In the genomic region with DNA sequence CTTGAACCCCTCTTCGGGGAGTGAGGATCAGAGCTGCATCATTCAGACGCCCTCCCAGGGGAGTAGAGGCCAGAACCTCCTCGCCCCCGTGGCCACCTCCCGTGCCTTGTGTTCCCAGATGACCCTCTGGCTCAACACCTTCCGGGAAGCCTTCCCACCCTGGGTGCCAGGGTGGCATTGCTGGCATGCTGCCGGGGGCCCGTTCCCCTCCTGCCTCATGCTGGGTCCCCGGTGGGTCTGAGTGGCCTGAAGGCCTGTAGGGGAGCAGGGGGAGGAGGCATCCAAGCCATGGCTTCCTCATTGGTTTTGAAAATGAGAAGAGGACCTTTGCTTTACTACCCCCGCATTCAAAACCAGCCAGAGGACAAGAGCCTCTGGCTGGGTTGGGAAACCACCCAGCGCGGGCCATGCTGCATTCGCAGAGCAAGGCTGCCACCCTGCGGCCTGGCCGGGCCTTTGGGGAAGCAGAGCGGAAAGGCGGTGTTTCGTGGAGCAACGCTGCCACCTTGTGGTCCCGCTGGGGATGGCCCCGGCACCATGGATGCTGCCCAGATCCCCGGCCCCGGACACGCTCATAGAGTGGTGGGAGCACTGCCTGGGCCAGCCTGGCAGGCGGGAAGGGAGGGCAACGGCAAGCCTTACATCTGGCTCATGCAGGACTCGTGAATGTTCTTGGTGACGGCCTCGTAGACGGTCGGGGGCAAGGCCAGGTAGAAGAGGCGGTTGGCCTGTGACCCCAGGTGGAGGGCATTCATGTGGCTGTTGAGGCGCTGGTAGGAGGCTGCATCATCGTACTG, we compare ENCODE assay signal across 8 cellular contexts. TPM values are rescaled to one million over a fixed set of nuclear protein-coding genes. Genes with fewer than 3 reads are reported as not detected.
DNase-seq lines count a peak whose midpoint lies in the region; FAIRE-seq and TF ChIP-seq lines count a peak whose summit lies in the region.

No MANE protein-coding gene starts in this region.

- no peaks in the 10 kb centered on the region for H3K27me3 Mint-ChIP-seq in osteocyte (ENCODE audit: unreplicated experiment)

- H3K4me1 Mint-ChIP-seq in osteocyte (ENCODE audit: unreplicated experiment) = peaks cover 22% of the 10 kb centered on the region

- DNase-seq in G401 (ENCODE audit: low spot score) = peak; percentile 74
- peak; percentile 61 for DNase-seq in H54 (ENCODE audit: insufficient read length, low spot score)
- DNase-seq in MG63 = peak; percentile 80
- peak; percentile 19 for DNase-seq in SIG-M5 (lab: John Stamatoyannopoulos, UW)
- DNase-seq in activated T-helper 9 cell treated with anti-CD3 and anti-CD28 coated beads, Interleukin-2, amount 50 U/mL, for 16 hours (ENCODE audit: low read depth) = peak; percentile 85
- DNase-seq in foreskin fibroblast = peak; percentile 72 to 91
- DNase-seq in osteocyte (ENCODE audit: extremely low spot score, unreplicated experiment) = peak; percentile 96
- DNase-seq in tibial artery = peak; percentile 80 to 91

- H3K27me3 ChIP-seq in MG63 (no peaks in the 10 kb centered on the region), tibial artery (no peaks in the 10 kb centered on the region)

- TF ChIP-seq CTCF in foreskin fibroblast (IDR thresholded peaks at IDR 0.05; ENCODE audit: low read depth, low read length) (peak; percentile 89), osteocyte (IDR thresholded peaks at IDR 0.05) (peak; percentile 93), tibial artery (IDR thresholded peaks at IDR 0.05) (peak; percentile 87 to 97)

- intact Hi-C loops in tibial artery (cut with DNase I; ENCODE audit: low total_unique reads) = loop anchor here (5.0 kb wide), 1 partner anchor 132 kb away; no protein-coding TSS in a partner anchor

- H3K27ac ChIP-seq in tibial artery = peak overlapping the region; percentile 41 to 70

- H3K4me3 Mint-ChIP-seq in osteocyte (ENCODE audit: unreplicated experiment) = no peak overlapping the region

- H3K4me1 ChIP-seq in tibial artery = peaks cover 0 to 23% (median 9%) of the 10 kb centered on the region in 4 donors

- H3K9me3 ChIP-seq in MG63 (no peaks in the 10 kb centered on the region), tibial artery (no peaks in the 10 kb centered on the region)

- H3K36me3 Mint-ChIP-seq in osteocyte (ENCODE audit: unreplicated experiment) = peaks cover 11% of the 10 kb centered on the region

- in situ Hi-C loops in G401 (cut with HindIII; ENCODE audit: low sequenced_read_pairs) = no loop called here

- TF ChIP-seq POLR2A in H54 (IDR thresholded peaks at IDR 0.05; ENCODE audit: low read depth, low read length) = no peak

- peak overlapping the region; percentile 35 for H3K27ac Mint-ChIP-seq in osteocyte (ENCODE audit: unreplicated experiment)

- no peaks in the 10 kb centered on the region for H3K9me3 Mint-ChIP-seq in osteocyte (ENCODE audit: unreplicated experiment)

- FAIRE-seq in H54 (lab: Jason Lieb, UNC) = peak; percentile 6

- H3K36me3 ChIP-seq in MG63 = peaks cover 7% of the 10 kb centered on the region
- peaks cover 0 to 45% (median 20%) of the 10 kb centered on the region in 3 donors for H3K36me3 ChIP-seq in tibial artery

- H3K4me3 ChIP-seq in MG63 (no peak overlapping the region), foreskin fibroblast (ENCODE audit: low read depth in 1 of 2, low read length in 2 of 2) (no peak overlapping the region), tibial artery (no peak overlapping the region)

RNA-seq across cellular contexts. Expression of a gene that starts 11.9 kb away (rescaled TPM):
- 32.0 and 32.9 TPM in 2 replicates for total RNA-seq in G401 (2014; rRNA removed; shearing (Covaris generic))
- total RNA-seq in MG63 (2014; rRNA removed; shearing (Covaris generic); ENCODE audit: low replicate concordance) = 50.4 and 61.8 TPM in 2 replicates
- 103 and 108 TPM in 2 replicates for total RNA-seq in osteocyte

RNA-seq across cellular contexts. Expression of a gene that starts 12.7 kb away (rescaled TPM):
- total RNA-seq in G401 (2014; rRNA removed; shearing (Covaris generic)) = 12.0 and 13.2 TPM in 2 replicates
- total RNA-seq in MG63 (2014; rRNA removed; shearing (Covaris generic); ENCODE audit: low replicate concordance) = 18.5 and 31.4 TPM in 2 replicates
- total RNA-seq in osteocyte = 23.6 and 25.0 TPM in 2 replicates

RNA-seq across cellular contexts. Expression of a gene that starts 18.7 kb away (rescaled TPM):
- total RNA-seq in G401 (2014; rRNA removed; shearing (Covaris generic)) = 47.5 and 47.8 TPM in 2 replicates
- total RNA-seq in MG63 (2014; rRNA removed; shearing (Covaris generic); ENCODE audit: low replicate concordance) = 22.3 and 48.2 TPM in 2 replicates
- 38.2 and 40.4 TPM in 2 replicates for total RNA-seq in osteocyte

RNA-seq across cellular contexts. Expression of a gene that starts 44.3 kb away (rescaled TPM):
- total RNA-seq in G401 (2014; rRNA removed; shearing (Covaris generic)) = 12.6 and 24.0 TPM in 2 replicates
- 5.1 and 15.2 TPM in 2 replicates for total RNA-seq in MG63 (2014; rRNA removed; shearing (Covaris generic); ENCODE audit: low replicate concordance)
- 20.6 and 22.4 TPM in 2 replicates for total RNA-seq in osteocyte

RNA-seq across cellular contexts. Expression of a gene that starts 48.3 kb away (rescaled TPM):
- 48.2 and 58.1 TPM in 2 replicates for total RNA-seq in G401 (2014; rRNA removed; shearing (Covaris generic))
- 51.9 and 101 TPM in 2 replicates for total RNA-seq in MG63 (2014; rRNA removed; shearing (Covaris generic); ENCODE audit: low replicate concordance)
- 17.4 and 18.5 TPM in 2 replicates for total RNA-seq in osteocyte

Comparison
In these comparisons a context has a peak if more than half of its experiments do, and no peak if none do; other contexts are left out.
1. DNase-seq: peak in every context shown above with its lines; median percentile 96 in osteocyte; 86 in tibial artery; 85 in activated T-helper 9 cell treated with anti-CD3 and anti-CD28 coated beads, Interleukin-2, amount 50 U/mL, for 16 hours; 82 in foreskin fibroblast; 80 in MG63; 74 in G401; 61 in H54; 19 in SIG-M5.